1 cellular context compared by ENCODE assay signal in the genomic region with DNA sequence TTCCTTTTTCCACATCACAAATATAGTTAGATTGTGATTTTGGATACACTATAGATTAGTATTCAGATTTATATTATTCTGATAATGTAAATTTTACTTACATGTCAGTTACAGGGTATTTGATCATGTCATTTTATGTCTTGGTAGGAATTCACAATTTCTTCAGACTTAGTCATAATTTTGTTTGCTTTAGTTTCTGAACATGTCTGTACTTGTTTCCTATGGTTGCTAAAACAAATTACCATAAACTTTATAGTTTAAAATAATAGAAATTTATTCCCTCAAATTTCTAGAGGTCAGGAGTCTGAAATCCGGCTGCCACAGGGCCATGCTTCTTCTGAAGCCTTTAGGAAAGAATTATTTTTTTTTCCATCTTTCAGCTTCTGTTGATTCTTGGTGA.
TF ChIP-seq lines count a peak whose summit lies in the region.

No MANE protein-coding gene starts in this region.

TF ChIP-seq in A549, 52 proteins besides CTCF, POLR2A, EP300 and RAD21 (continued from another document):
- TF ChIP-seq, protein P1, sequence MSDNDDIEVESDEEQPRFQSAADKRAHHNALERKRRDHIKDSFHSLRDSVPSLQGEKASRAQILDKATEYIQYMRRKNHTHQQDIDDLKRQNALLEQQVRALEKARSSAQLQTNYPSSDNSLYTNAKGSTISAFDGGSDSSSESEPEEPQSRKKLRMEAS (IDR thresholded peaks at IDR 0.05) = no peak
- TF ChIP-seq NFE2L2 (conservative IDR thresholded peaks at IDR 0.05; ENCODE audit: low read length) (no peak), RCOR1 (IDR thresholded peaks at IDR 0.05; ENCODE audit: low read depth, low read length) (no peak), HOXB5 (CRISPR knock-in tag; IDR thresholded peaks at IDR 0.05) (no peak), PHF8 (IDR thresholded peaks at IDR 0.05; ENCODE audit: borderline replicate concordance, low read depth) (no peak), ESRRA (IDR thresholded peaks at IDR 0.05; ENCODE audit: borderline replicate concordance, low read length) (no peak), JUNB (IDR thresholded peaks at IDR 0.05) (no peak)
- TF ChIP-seq, protein P2, sequence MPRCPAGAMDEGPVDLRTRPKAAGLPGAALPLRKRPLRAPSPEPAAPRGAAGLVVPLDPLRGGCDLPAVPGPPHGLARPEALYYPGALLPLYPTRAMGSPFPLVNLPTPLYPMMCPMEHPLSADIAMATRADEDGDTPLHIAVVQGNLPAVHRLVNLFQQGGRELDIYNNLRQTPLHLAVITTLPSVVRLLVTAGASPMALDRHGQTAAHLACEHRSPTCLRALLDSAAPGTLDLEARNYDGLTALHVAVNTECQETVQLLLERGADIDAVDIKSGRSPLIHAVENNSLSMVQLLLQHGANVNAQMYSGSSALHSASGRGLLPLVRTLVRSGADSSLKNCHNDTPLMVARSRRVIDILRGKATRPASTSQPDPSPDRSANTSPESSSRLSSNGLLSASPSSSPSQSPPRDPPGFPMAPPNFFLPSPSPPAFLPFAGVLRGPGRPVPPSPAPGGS (IDR thresholded peaks at IDR 0.05) = no peak
- TF ChIP-seq, protein P3, sequence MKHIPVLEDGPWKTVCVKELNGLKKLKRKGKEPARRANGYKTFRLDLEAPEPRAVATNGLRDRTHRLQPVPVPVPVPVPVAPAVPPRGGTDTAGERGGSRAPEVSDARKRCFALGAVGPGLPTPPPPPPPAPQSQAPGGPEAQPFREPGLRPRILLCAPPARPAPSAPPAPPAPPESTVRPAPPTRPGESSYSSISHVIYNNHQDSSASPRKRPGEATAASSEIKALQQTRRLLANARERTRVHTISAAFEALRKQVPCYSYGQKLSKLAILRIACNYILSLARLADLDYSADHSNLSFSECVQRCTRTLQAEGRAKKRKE (CRISPR knock-in tag; IDR thresholded peaks at IDR 0.05; ENCODE audit: low read depth) = no peak
